Comparison of ENCODE assay signal across 8 cellular contexts in the genomic region with DNA sequence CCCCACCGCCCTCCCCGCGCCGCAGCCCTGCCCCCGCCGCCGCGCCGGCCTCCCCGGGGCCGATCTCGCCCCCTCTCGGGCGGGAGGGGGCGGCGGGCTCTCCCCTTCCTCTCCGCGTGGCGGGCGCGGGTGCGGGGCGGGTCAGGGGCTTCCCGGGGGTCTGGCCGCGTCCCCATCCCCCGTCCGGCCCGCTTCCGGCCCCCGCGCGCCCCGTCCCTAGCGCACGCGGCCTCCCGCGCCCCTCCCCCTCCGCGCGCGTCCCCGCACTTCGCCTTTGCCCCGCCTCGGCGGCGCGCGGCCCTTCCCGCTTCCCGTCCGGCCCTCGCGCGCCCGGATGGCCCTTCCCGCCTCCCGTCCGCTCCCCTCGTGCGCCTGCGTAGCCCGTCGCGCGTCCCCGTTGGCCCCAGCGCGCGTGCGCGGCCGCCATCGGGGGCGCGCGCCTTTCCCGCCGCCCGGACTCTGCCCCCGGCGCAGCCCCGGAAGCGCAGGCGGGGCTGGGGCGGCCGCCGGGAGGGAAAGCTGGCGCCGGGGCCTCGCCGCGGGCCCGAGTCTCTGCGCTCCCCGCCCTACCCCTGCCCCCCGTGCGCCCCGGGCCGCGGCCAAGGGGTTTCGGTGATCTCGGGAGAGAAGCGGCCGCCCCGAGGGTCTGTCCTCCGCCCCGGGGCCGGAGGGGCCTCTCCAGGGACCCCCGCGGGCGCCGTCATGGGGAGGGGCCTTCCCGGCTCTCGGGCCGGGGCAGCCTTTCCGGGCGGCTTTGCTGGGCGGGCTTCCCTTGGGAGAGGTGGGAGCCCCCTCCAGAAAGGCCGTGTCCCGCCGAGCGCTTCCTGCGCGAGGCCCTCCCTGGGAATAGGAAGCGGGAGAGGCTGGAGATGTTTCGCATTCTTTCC. TPM values are rescaled to one million over a fixed set of nuclear protein-coding genes. Genes with fewer than 3 reads are reported as not detected.
DNase-seq lines count a peak whose midpoint lies in the region; ATAC-seq and TF ChIP-seq lines count a peak whose summit lies in the region.

No MANE protein-coding gene starts in this region.

- peak overlapping the region; percentile 83 for H3K27ac Mint-ChIP-seq in activated CD4-positive, alpha-beta memory T cell treated with anti-CD3 and anti-CD28 coated beads, Interleukin-2, amount 10 ng/mL, durations not matched to agents 7 days and 5 days

- H3K9me3 Mint-ChIP-seq in activated CD4-positive, alpha-beta memory T cell treated with anti-CD3 and anti-CD28 coated beads, Interleukin-2, amount 10 ng/mL, durations not matched to agents 7 days and 5 days = no peaks in the 10 kb centered on the region

- H3K9me3 ChIP-seq in lung (ENCODE audit: control insufficient read depth in 2 of 2, insufficient read depth in 1 of 2, low read length in 1 of 2) = no peaks in the 10 kb centered on the region

- peak overlapping the region; percentile 90 for H3K4me3 Mint-ChIP-seq in activated CD4-positive, alpha-beta memory T cell treated with anti-CD3 and anti-CD28 coated beads, Interleukin-2, amount 10 ng/mL, durations not matched to agents 7 days and 5 days

- CTCF ChIA-PET in activated CD4-positive, alpha-beta memory T cell treated with anti-CD3 and anti-CD28 coated beads, Interleukin-2, amount 10 ng/mL, durations not matched to agents 7 days and 5 days (lab: Charles Lee) = no interaction called here

- TF ChIP-seq CTCF in lung (IDR thresholded peaks at IDR 0.05; ENCODE audit: control extremely low read depth, extremely low read depth) = no peak

- H3K27me3 ChIP-seq in lung (ENCODE audit: control insufficient read depth, insufficient read depth) = no peaks in the 10 kb centered on the region

- H3K27ac ChIP-seq in lung (ENCODE audit: low read depth in 1 of 2, low read length in 1 of 2) = peak overlapping the region; percentile 87 to 92

- 0 to 1% methylated on average over 81 to 128 of the region's 129 CpGs for WGBS in lung, 2 donors

- peaks cover 40% of the 10 kb centered on the region for H3K4me1 Mint-ChIP-seq in activated CD4-positive, alpha-beta memory T cell treated with anti-CD3 and anti-CD28 coated beads, Interleukin-2, amount 10 ng/mL, durations not matched to agents 7 days and 5 days

- peak; percentile 77 for DNase-seq in Ammon's horn (ENCODE audit: low spot score)
- peak; percentile 99 for DNase-seq in GM19240 (ENCODE audit: insufficient read length, low spot score)
- peak; percentile 56 to 91 for DNase-seq in NCI-H526 (lab: John Stamatoyannopoulos, UW)
- DNase-seq in activated CD4-positive, alpha-beta memory T cell treated with anti-CD3 and anti-CD28 coated beads, Interleukin-2, amount 10 ng/mL, durations not matched to agents 7 days and 5 days = peak; percentile 92
- peak; percentile 92 for DNase-seq in ecto neural progenitor cell (ENCODE audit: low spot score)
- peak; percentile 88 for DNase-seq in lung (ENCODE audit: low spot score)
- peak; percentile 69 to 79 (median 79) for DNase-seq in stimulated activated CD4-positive, alpha-beta T cell treated with anti-CD3 and anti-CD28 coated beads, TNF-alpha, amount 100 ng/mL, for 1 hour (ENCODE audit: low read depth in 3 of 3, low spot score in 1 of 3)

- H3K27me3 Mint-ChIP-seq in activated CD4-positive, alpha-beta memory T cell treated with anti-CD3 and anti-CD28 coated beads, Interleukin-2, amount 10 ng/mL, durations not matched to agents 7 days and 5 days = no peaks in the 10 kb centered on the region

- ATAC-seq in HG03457 (IDR thresholded peaks at IDR 0.05; ENCODE audit: unreplicated experiment) (peak; percentile 22), lung (ENCODE audit: insufficient read depth, low FRiP score) (peak; percentile 40)

- peaks cover 0 to 15% of the 10 kb centered on the region in 2 donors for H3K36me3 ChIP-seq in lung (ENCODE audit: control insufficient read depth in 2 of 2, insufficient read depth in 2 of 2, low read length in 2 of 2)

- H3K36me3 Mint-ChIP-seq in activated CD4-positive, alpha-beta memory T cell treated with anti-CD3 and anti-CD28 coated beads, Interleukin-2, amount 10 ng/mL, durations not matched to agents 7 days and 5 days (ENCODE audit: low read depth) = peaks cover 38% of the 10 kb centered on the region

- H3K4me3 ChIP-seq in lung = peak overlapping the region; percentile 83

- H3K4me1 ChIP-seq in lung (ENCODE audit: control insufficient read depth in 2 of 2, insufficient read depth in 2 of 2, low read length in 2 of 2) = peaks cover 19 to 30% of the 10 kb centered on the region in 2 donors

- POLR2A ChIA-PET in activated CD4-positive, alpha-beta memory T cell treated with anti-CD3 and anti-CD28 coated beads, Interleukin-2, amount 10 ng/mL, durations not matched to agents 7 days and 5 days (lab: Charles Lee) = interaction anchor here (0.6 to 2.3 kb wide), 15 partner anchors 9 to 336 kb away, joined by 3 to 7 read pairs (median 3); partner anchors contain the start of genes BSG, CFD, MED16 and RNU6-9

RNA-seq across cellular contexts. Expression of gene PTBP1, which starts 0.5 kb away (rescaled TPM):
- total RNA-seq in activated CD4-positive, alpha-beta memory T cell treated with anti-CD3 and anti-CD28 coated beads, Interleukin-2, amount 10 ng/mL, durations not matched to agents 7 days and 5 days = 100 to 1,000 TPM; 385 to 406 TPM
- 100 to 1,000 TPM; 256 to 321 TPM for total RNA-seq in lung
- 100 to 1,000 TPM; 112 to 150 TPM for polyA plus RNA-seq in lung

RNA-seq across cellular contexts. Expression of gene PLPPR3, which starts 24.0 kb away (rescaled TPM):
- total RNA-seq in activated CD4-positive, alpha-beta memory T cell treated with anti-CD3 and anti-CD28 coated beads, Interleukin-2, amount 10 ng/mL, durations not matched to agents 7 days and 5 days = not detected
- total RNA-seq in lung = 10 to 100 TPM in 1 of 2 donors, 1 to 10 TPM in 1; 8.1 to 14.1 TPM
- polyA plus RNA-seq in lung = 1 to 10 TPM in 1 of 2 donors, under 1 TPM in 1; 0.91 to 4.2 TPM

RNA-seq across cellular contexts. Expression of gene AZU1, which starts 29.9 kb away (rescaled TPM):
- total RNA-seq in activated CD4-positive, alpha-beta memory T cell treated with anti-CD3 and anti-CD28 coated beads, Interleukin-2, amount 10 ng/mL, durations not matched to agents 7 days and 5 days = not detected
- total RNA-seq in lung = 1 to 10 TPM; 2.1 to 9.8 TPM
- polyA plus RNA-seq in lung = 1 to 10 TPM; 2.0 to 6.7 TPM

RNA-seq across cellular contexts. Expression of gene PRTN3, which starts 43.0 kb away (rescaled TPM):
- not detected for total RNA-seq in activated CD4-positive, alpha-beta memory T cell treated with anti-CD3 and anti-CD28 coated beads, Interleukin-2, amount 10 ng/mL, durations not matched to agents 7 days and 5 days
- total RNA-seq in lung = 10 to 100 TPM in 1 of 2 donors, under 1 TPM in 1; 0.58 to 23.3 TPM
- 10 to 100 TPM in 1 of 2 donors, under 1 TPM in 1; 0.85 to 18.5 TPM for polyA plus RNA-seq in lung

RNA-seq across cellular contexts. Expression of gene MISP, which starts 46.9 kb away (rescaled TPM):
- not detected for total RNA-seq in activated CD4-positive, alpha-beta memory T cell treated with anti-CD3 and anti-CD28 coated beads, Interleukin-2, amount 10 ng/mL, durations not matched to agents 7 days and 5 days
- total RNA-seq in lung = 10 to 100 TPM; 14.9 to 23.6 TPM
- 10 to 100 TPM; 20.5 to 23.7 TPM for polyA plus RNA-seq in lung

Comparison
In these comparisons a context has a peak if more than half of its experiments do, and no peak if none do; other contexts are left out.
1. Peak in every context shown above with its lines: DNase-seq, ATAC-seq, H3K4me3 ChIP-seq and H3K27ac ChIP-seq.
2. RNA of gene PLPPR3, which starts 24.0 kb away (total RNA-seq): 8.1 to 14.1 TPM in lung; not detected in activated CD4-positive, alpha-beta memory T cell treated with anti-CD3 and anti-CD28 coated beads, Interleukin-2, amount 10 ng/mL, durations not matched to agents 7 days and 5 days; every median in the first group is over 4 times any median in the second.